ENCODE assay signal across 1 cellular context in genomic region chr12:55927588-55928502, GRCh38.
A peak's percentile ranks its signal among the peaks of the same experiment; 100 is the strongest.
TF ChIP-seq lines count a peak whose summit lies in the region.

Gene PYM1, minus strand, starts transcription at chr12:55927894. Its CDS starts 133 bp downstream, at chr12:55927761.

TF ChIP-seq in WTC11, 78 proteins besides CTCF, POLR2A, EP300 and RAD21 (continued from another document):
- TF ChIP-seq, protein P1, sequence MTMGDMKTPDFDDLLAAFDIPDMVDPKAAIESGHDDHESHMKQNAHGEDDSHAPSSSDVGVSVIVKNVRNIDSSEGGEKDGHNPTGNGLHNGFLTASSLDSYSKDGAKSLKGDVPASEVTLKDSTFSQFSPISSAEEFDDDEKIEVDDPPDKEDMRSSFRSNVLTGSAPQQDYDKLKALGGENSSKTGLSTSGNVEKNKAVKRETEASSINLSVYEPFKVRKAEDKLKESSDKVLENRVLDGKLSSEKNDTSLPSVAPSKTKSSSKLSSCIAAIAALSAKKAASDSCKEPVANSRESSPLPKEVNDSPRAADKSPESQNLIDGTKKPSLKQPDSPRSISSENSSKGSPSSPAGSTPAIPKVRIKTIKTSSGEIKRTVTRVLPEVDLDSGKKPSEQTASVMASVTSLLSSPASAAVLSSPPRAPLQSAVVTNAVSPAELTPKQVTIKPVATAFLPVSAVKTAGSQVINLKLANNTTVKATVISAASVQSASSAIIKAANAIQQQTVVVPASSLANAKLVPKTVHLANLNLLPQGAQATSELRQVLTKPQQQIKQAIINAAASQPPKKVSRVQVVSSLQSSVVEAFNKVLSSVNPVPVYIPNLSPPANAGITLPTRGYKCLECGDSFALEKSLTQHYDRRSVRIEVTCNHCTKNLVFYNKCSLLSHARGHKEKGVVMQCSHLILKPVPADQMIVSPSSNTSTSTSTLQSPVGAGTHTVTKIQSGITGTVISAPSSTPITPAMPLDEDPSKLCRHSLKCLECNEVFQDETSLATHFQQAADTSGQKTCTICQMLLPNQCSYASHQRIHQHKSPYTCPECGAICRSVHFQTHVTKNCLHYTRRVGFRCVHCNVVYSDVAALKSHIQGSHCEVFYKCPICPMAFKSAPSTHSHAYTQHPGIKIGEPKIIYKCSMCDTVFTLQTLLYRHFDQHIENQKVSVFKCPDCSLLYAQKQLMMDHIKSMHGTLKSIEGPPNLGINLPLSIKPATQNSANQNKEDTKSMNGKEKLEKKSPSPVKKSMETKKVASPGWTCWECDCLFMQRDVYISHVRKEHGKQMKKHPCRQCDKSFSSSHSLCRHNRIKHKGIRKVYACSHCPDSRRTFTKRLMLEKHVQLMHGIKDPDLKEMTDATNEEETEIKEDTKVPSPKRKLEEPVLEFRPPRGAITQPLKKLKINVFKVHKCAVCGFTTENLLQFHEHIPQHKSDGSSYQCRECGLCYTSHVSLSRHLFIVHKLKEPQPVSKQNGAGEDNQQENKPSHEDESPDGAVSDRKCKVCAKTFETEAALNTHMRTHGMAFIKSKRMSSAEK (CRISPR knock-in tag; IDR thresholded peaks at IDR 0.05; ENCODE audit: borderline replicate concordance) = no peak
- TF ChIP-seq ATF1 (CRISPR knock-in tag; IDR thresholded peaks at IDR 0.05) = peak; percentile 84; the same call in 1 of the 2 replicates
- no peak for TF ChIP-seq ZNF671 (CRISPR knock-in tag; IDR thresholded peaks at IDR 0.05)
- TF ChIP-seq SMAD3 (CRISPR knock-in tag; IDR thresholded peaks at IDR 0.05; ENCODE audit: borderline replicate concordance) = peak; percentile 12; the same call in 1 of the 2 replicates
- TF ChIP-seq NFYB (CRISPR knock-in tag; conservative IDR thresholded peaks at IDR 0.05; ENCODE audit: low read depth) = no peak
- 0 out of 2 replicates have a peak, but pooled peaks have one; percentile 47 for TF ChIP-seq JUN (CRISPR knock-in tag; IDR thresholded peaks at IDR 0.05)
- no peak for TF ChIP-seq GTF2I (CRISPR knock-in tag; conservative IDR thresholded peaks at IDR 0.05)
- TF ChIP-seq ZNF317 (CRISPR knock-in tag; IDR thresholded peaks at IDR 0.05; ENCODE audit: borderline replicate concordance, low read depth) = 0 out of 2 replicates have a peak, but pooled peaks have one; percentile 27
- TF ChIP-seq, protein P2, sequence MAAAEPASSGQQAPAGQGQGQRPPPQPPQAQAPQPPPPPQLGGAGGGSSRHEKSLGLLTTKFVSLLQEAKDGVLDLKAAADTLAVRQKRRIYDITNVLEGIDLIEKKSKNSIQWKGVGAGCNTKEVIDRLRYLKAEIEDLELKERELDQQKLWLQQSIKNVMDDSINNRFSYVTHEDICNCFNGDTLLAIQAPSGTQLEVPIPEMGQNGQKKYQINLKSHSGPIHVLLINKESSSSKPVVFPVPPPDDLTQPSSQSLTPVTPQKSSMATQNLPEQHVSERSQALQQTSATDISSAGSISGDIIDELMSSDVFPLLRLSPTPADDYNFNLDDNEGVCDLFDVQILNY (CRISPR knock-in tag; IDR thresholded peaks at IDR 0.05) = no peak
- TF ChIP-seq JAZF1 (CRISPR knock-in tag; IDR thresholded peaks at IDR 0.05) = no peak
- peak; percentile 91 for TF ChIP-seq ARID4B (CRISPR knock-in tag; IDR thresholded peaks at IDR 0.05; ENCODE audit: borderline replicate concordance)
- peak; percentile 2; the same call in 1 of the 2 replicates for TF ChIP-seq TEAD1 (CRISPR knock-in tag; IDR thresholded peaks at IDR 0.05)
- TF ChIP-seq NFATC4 (CRISPR knock-in tag; IDR thresholded peaks at IDR 0.05) = no peak
- no peak; the same call in 1 of the 2 replicates for TF ChIP-seq NR1H2 (CRISPR knock-in tag; IDR thresholded peaks at IDR 0.05)
- TF ChIP-seq ZBTB21 (CRISPR knock-in tag; IDR thresholded peaks at IDR 0.05; ENCODE audit: borderline replicate concordance) = no peak
- TF ChIP-seq FOXK1 (CRISPR knock-in tag; IDR thresholded peaks at IDR 0.05) = 0 out of 2 replicates have a peak, but pooled peaks have one; percentile 34
- TF ChIP-seq, protein P3, sequence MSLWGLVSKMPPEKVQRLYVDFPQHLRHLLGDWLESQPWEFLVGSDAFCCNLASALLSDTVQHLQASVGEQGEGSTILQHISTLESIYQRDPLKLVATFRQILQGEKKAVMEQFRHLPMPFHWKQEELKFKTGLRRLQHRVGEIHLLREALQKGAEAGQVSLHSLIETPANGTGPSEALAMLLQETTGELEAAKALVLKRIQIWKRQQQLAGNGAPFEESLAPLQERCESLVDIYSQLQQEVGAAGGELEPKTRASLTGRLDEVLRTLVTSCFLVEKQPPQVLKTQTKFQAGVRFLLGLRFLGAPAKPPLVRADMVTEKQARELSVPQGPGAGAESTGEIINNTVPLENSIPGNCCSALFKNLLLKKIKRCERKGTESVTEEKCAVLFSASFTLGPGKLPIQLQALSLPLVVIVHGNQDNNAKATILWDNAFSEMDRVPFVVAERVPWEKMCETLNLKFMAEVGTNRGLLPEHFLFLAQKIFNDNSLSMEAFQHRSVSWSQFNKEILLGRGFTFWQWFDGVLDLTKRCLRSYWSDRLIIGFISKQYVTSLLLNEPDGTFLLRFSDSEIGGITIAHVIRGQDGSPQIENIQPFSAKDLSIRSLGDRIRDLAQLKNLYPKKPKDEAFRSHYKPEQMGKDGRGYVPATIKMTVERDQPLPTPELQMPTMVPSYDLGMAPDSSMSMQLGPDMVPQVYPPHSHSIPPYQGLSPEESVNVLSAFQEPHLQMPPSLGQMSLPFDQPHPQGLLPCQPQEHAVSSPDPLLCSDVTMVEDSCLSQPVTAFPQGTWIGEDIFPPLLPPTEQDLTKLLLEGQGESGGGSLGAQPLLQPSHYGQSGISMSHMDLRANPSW (CRISPR knock-in tag; conservative IDR thresholded peaks at IDR 0.05; ENCODE audit: low read depth) = no peak
